8 cellular contexts compared by ENCODE assay signal in the genomic region with DNA sequence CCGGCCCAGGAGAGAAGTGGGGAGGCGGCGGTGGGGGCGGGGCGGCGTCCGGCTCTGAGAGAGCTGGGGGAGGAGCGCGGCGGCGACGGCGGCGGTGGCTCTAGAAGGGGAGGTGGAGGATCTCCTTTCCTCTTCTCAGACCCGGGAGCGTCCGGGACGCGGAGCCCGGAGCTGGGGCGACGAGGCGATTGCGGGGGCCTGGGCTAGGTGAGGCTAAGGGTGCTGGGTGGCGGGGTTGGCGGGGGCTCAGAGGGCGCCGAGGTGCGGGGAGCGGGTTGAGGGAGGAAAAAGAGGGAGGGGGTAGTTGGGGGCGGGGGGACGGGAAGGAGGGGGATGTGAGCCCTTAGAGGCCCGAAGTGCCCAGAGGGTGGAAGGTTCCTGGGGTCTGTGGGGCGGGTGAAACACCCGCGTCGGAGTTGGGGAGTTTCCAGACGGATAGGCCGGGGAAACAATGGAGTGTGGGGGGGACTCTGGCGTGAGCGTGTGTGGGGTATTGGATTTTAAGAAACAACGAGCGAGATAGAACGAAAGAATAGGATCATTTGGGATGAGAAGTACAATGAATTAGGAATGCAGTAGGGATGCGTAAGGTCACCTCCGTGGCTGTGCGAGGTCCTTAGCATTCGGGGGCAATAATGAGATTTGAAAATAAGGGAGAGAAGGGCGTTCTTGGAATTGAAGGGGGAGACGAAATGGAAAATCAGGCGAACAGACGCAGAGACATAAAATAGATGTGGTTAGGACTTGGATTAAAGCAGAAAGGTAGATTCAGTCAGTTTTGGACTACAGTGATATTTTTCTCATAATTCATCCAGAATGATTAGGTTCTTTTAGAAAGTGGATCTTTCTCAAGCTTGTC. TPM values are rescaled to one million over a fixed set of nuclear protein-coding genes. Genes with fewer than 3 reads are reported as not detected.
DNase-seq lines count a peak whose midpoint lies in the region; ATAC-seq and TF ChIP-seq lines count a peak whose summit lies in the region.

TSS of gene SPATS2 (plus strand) at position 82 of the 859 bp plus-strand sequence. CDS start 93,551 bp downstream, outside the sequence.

- DNase-seq in EL (peak; percentile 42), HT-29 (ENCODE audit: low spot score) (peak; percentile 52), WERI-Rb-1 (peak; percentile 99), foreskin keratinocyte (peak in 1 of 2 donors; percentile 19), osteoblast (ENCODE audit: insufficient read length, low spot score, missing footprints) (no peak), ecto neural progenitor cell (ENCODE audit: low spot score) (no peak), NCI-H128 (lab: John Stamatoyannopoulos, UW; ENCODE audit: unreplicated experiment) (no peak)

- no peaks in the 10 kb centered on the region for H3K27me3 ChIP-seq in WERI-Rb-1 (ENCODE audit: insufficient read depth, low read depth, severe bottlenecking)
- H3K27me3 ChIP-seq in foreskin keratinocyte, result no peaks in the 10 kb centered on the region
- H3K27me3 ChIP-seq in osteoblast (ENCODE audit: insufficient read depth, low read length), result no peaks in the 10 kb centered on the region

- H3K4me1 ChIP-seq in foreskin keratinocyte (peaks cover 27% of the 10 kb centered on the region), osteoblast (ENCODE audit: insufficient read depth, low read length) (peaks cover 33% of the 10 kb centered on the region)

- peaks cover 10% of the 10 kb centered on the region for H3K36me3 ChIP-seq in WERI-Rb-1
- no peaks in the 10 kb centered on the region for H3K36me3 ChIP-seq in osteoblast (ENCODE audit: insufficient read depth, low read length)

- peak within 1 kb of the TSS; percentile 96 for H3K27ac ChIP-seq in WERI-Rb-1
- peak within 1 kb of the TSS; percentile 86 for H3K27ac ChIP-seq in foreskin keratinocyte
- H3K27ac ChIP-seq in osteoblast (ENCODE audit: low read depth, low read length), result peak within 1 kb of the TSS; percentile 72

- TF ChIP-seq CTCF in WERI-Rb-1 (IDR thresholded peaks at IDR 0.05; ENCODE audit: low read depth, low read length) (no peak), foreskin keratinocyte (conservative IDR thresholded peaks at IDR 0.05) (no peak), osteoblast (IDR thresholded peaks at IDR 0.05; ENCODE audit: extremely low read depth, low read depth, low read length) (no peak)

- H3K4me2 ChIP-seq in osteoblast (ENCODE audit: insufficient read depth, low read length), result peak within 1 kb of the TSS; percentile 96

- H4K20me1 ChIP-seq in osteoblast (ENCODE audit: insufficient read depth, low read length), result peaks cover 31% of the 10 kb centered on the region

- ATAC-seq in foreskin keratinocyte, result peak; percentile 9
- no peak for ATAC-seq in GM21717 (IDR thresholded peaks at IDR 0.05; ENCODE audit: unreplicated experiment)

- H3K79me2 ChIP-seq in osteoblast (ENCODE audit: insufficient read depth, low read length), result peaks cover 56% of the 10 kb centered on the region

- H3K4me3 ChIP-seq in WERI-Rb-1 (ENCODE audit: low read depth, low read length) (peak within 1 kb of the TSS; percentile 85), osteoblast (ENCODE audit: insufficient read depth, low read length) (peak within 1 kb of the TSS; percentile 97)

- peak within 1 kb of the TSS; percentile 99 for H2AFZ ChIP-seq in osteoblast (ENCODE audit: low read length)

- H3K9me3 ChIP-seq in WERI-Rb-1 (ENCODE audit: severe bottlenecking), result no peaks in the 10 kb centered on the region
- H3K9me3 ChIP-seq in osteoblast (ENCODE audit: low read depth, low read length), result no peaks in the 10 kb centered on the region

RNA-seq across cellular contexts. Expression of gene SPATS2, which starts in this region (rescaled TPM):
- total RNA-seq in HT-29 (2014; rRNA removed; shearing (Covaris generic)), result 11.5 and 16.3 TPM in 2 replicates
- total RNA-seq in foreskin keratinocyte, result 40.6 and 56.5 TPM in 2 replicates
- 24.8 and 30.6 TPM in 2 replicates for polyA plus RNA-seq in foreskin keratinocyte
- total RNA-seq in osteoblast, result 23.3 and 25.7 TPM in 2 replicates

Comparison
In these comparisons a context has a peak if more than half of its experiments do, and no peak if none do; other contexts are left out.
1. DNase-seq: peak in EL (single experiment), HT-29 (single experiment) and WERI-Rb-1 (single experiment); none in osteoblast (single experiment), ecto neural progenitor cell (single experiment) and NCI-H128 (single experiment).
2. Peak in every context shown above with its lines, with median percentiles within 50 percentile points of each other: H3K27ac ChIP-seq.